10 cellular contexts compared by ENCODE assay signal in genomic region chr9:86350006-86350755, GRCh38. TPM values are rescaled to one million over a fixed set of nuclear protein-coding genes. Genes with fewer than 3 reads are reported as not detected.
DNase-seq lines count a peak whose midpoint lies in the region; ATAC-seq and TF ChIP-seq lines count a peak whose summit lies in the region.
"Had no signal": no experiment of that assay in that cellular context is flagged by ENCODE, and none has a peak within 500 bp of the region (broad histone marks: within the 10 kb centered on the region; RNA-seq: fewer than 3 reads in every experiment).

No MANE protein-coding gene starts in this region.

- peaks cover 15 to 40% of the 10 kb centered on the region in 2 experiments for H3K79me1 ChIP-seq in IMR-90 (ENCODE audit: low read depth in 1 of 2, low read length in 2 of 2)

- H2BK15ac ChIP-seq in IMR-90 (ENCODE audit: low read depth, low read length), result no peak overlapping the region

- TF ChIP-seq CTCF in left ventricle myocardium inferior (IDR thresholded peaks at IDR 0.05; ENCODE audit: borderline replicate concordance), result no peak
- no peak for TF ChIP-seq CTCF in IMR-90 (conservative IDR thresholded peaks at IDR 0.05; ENCODE audit: low read depth, low read length)

- H4K91ac ChIP-seq in IMR-90 (ENCODE audit: insufficient read depth, low read depth, low read length), result no peak overlapping the region

- no peak overlapping the region for H2AFZ ChIP-seq in IMR-90 (replicated peaks; ENCODE audit: low read length, poor library complexity)

- no peak overlapping the region for H2BK120ac ChIP-seq in IMR-90 (ENCODE audit: low read depth, low read length)

- ATAC-seq in right cardiac atrium (no peak), IMR-90 (ENCODE audit: low read depth) (no peak), HG02970 (IDR thresholded peaks at IDR 0.05; ENCODE audit: low FRiP score, unreplicated experiment) (no peak), GM19023 (IDR thresholded peaks at IDR 0.05; ENCODE audit: unreplicated experiment) (no peak)
- no peak for ATAC-seq in central memory CD8-positive, alpha-beta T cell (replicated peaks; ENCODE audit: extremely low read depth, poor library complexity, severe bottlenecking)

- H2AK9ac ChIP-seq in IMR-90 (replicated peaks; ENCODE audit: low read depth, low read length, poor library complexity), result no peak overlapping the region

- H3K23ac ChIP-seq in IMR-90 (ENCODE audit: low read depth, low read length), result no peak overlapping the region

- H4K8ac ChIP-seq in IMR-90 (ENCODE audit: low read depth in 2 of 2, low read length in 2 of 2), result no peak overlapping the region

- DNase-seq in left ventricle myocardium inferior (no peak), right cardiac atrium (no peak), IMR-90 (no peak), caudate nucleus (lab: John Stamatoyannopoulos, UW) (no peak), C1 segment of cervical spinal cord (lab: John Stamatoyannopoulos, UW) (no peak)
- DNase-seq in central memory CD8-positive, alpha-beta T cell (ENCODE audit: low spot score in 2 of 2), result no peak
- DNase-seq: activated effector memory CD4-positive, alpha-beta T cell treated with Interleukin-2 at 50 U/mL for 16 hours; DMS 273 treated with DMSO at 0.1 percent for 48 hours had no signal

- TF ChIP-seq RAD21 in IMR-90 (IDR thresholded peaks at IDR 0.05; ENCODE audit: low read length), result no peak

- H3K4me1 Mint-ChIP-seq in central memory CD8-positive, alpha-beta T cell, result peaks cover 67% of the 10 kb centered on the region

- H3K27me3 ChIP-seq in left ventricle myocardium inferior (ENCODE audit: low read depth) (no peaks in the 10 kb centered on the region), right cardiac atrium (ENCODE audit: control insufficient read depth, insufficient read depth) (no peaks in the 10 kb centered on the region), IMR-90 (ENCODE audit: control insufficient read depth, insufficient read depth, low read length) (no peaks in the 10 kb centered on the region)

- no peak overlapping the region for H2BK20ac ChIP-seq in IMR-90 (ENCODE audit: low read depth, low read length)

- no peak overlapping the region for H2AK5ac ChIP-seq in IMR-90 (ENCODE audit: low read depth, low read length)

- no peak overlapping the region for H4K5ac ChIP-seq in IMR-90 (ENCODE audit: low read depth, low read length)

- H3K27ac ChIP-seq in left ventricle myocardium inferior (replicated peaks) (no peak overlapping the region), right cardiac atrium (ENCODE audit: low read length) (no peak overlapping the region), IMR-90 (ENCODE audit: insufficient read depth, low read length) (no peak overlapping the region), caudate nucleus (ENCODE audit: low read depth, low read length) (no peak overlapping the region)

- peak overlapping the region; percentile 17; the same call in 1 of the 2 replicates for H3K4me2 ChIP-seq in IMR-90 (ENCODE audit: low read depth, low read length)

- H3K9me3 ChIP-seq in left ventricle myocardium inferior (replicated peaks) (no peaks in the 10 kb centered on the region), right cardiac atrium (ENCODE audit: control insufficient read depth, low read length) (no peaks in the 10 kb centered on the region), IMR-90 (ENCODE audit: control insufficient read depth, insufficient read depth, low read length) (no peaks in the 10 kb centered on the region)

- no peak overlapping the region for H3K9ac ChIP-seq in IMR-90 (ENCODE audit: low read depth, low read length)

- no peak overlapping the region for H2BK5ac ChIP-seq in IMR-90 (ENCODE audit: low read depth, low read length, poor library complexity, severe bottlenecking)

- POLR2A ChIA-PET in IMR-90 (lab: Charles Lee; ENCODE audit: unreplicated experiment), result no interaction called here

- no peak for TF ChIP-seq POLR2A in IMR-90 (IDR thresholded peaks at IDR 0.05; ENCODE audit: low read depth, low read length)

- dilution Hi-C loops in IMR-90 (cut with HindIII; ENCODE audit: low sequenced_read_pairs, unreplicated experiment), result no loop called here

- BruUV-seq in IMR-90 (replicated peaks; lab: Mats Ljungman, UMichigan), result no TSS peak

- H3K4me1 ChIP-seq in left ventricle myocardium inferior, result peaks cover 88% of the 10 kb centered on the region
- H3K4me1 ChIP-seq in right cardiac atrium (ENCODE audit: control insufficient read depth, insufficient read depth, low read length), result peaks cover 3% of the 10 kb centered on the region
- H3K4me1 ChIP-seq in IMR-90 (ENCODE audit: control insufficient read depth, insufficient read depth, low read length), result peaks cover 3% of the 10 kb centered on the region; the same call in 1 of the 2 replicates

- no peaks in the 10 kb centered on the region for H3K9me1 ChIP-seq in IMR-90 (ENCODE audit: insufficient read depth, low read length)

- no peak overlapping the region for H3K14ac ChIP-seq in IMR-90 (replicated peaks; ENCODE audit: low read depth, low read length)

- CTCF ChIA-PET in IMR-90 (lab: Yijun Ruan, JAX), result no interaction called here

- H3K36me3 ChIP-seq in left ventricle myocardium inferior (peaks cover 29% of the 10 kb centered on the region), IMR-90 (ENCODE audit: control insufficient read depth, insufficient read depth, low read length) (peaks cover 9% of the 10 kb centered on the region)

- no peaks in the 10 kb centered on the region for H3K27me3 Mint-ChIP-seq in central memory CD8-positive, alpha-beta T cell

- H3K9me3 Mint-ChIP-seq in central memory CD8-positive, alpha-beta T cell, result no peaks in the 10 kb centered on the region

- H3K4me3 ChIP-seq in left ventricle myocardium inferior, result peak overlapping the region; percentile 91
- H3K4me3 ChIP-seq in right cardiac atrium (ENCODE audit: low read length), result no peak overlapping the region
- H3K4me3 ChIP-seq in IMR-90 (ENCODE audit: insufficient read depth, low read depth, low read length), result no peak overlapping the region

- peak overlapping the region; percentile 93 for H3K4me3 Mint-ChIP-seq in central memory CD8-positive, alpha-beta T cell

- 85% methylated on average over 12 of the region's 12 CpGs for WGBS in right cardiac atrium
- 100% methylated on average over 2 of the region's 12 CpGs; no CpG with 5 or more reads in 1 of the 2 experiments for WGBS in IMR-90 (ENCODE audit: extremely low coverage in 2 of 2, insufficient read length in 1 of 2), 2 experiments

- H3K18ac ChIP-seq in IMR-90 (ENCODE audit: low read depth, low read length), result no peak overlapping the region

- intact Hi-C loops in left ventricle myocardium inferior (cut with micrococcal nuclease), result no loop called here
- intact Hi-C loops in right cardiac atrium (cut with DNase I), result no loop called here
- intact Hi-C loops in IMR-90 (cut with micrococcal nuclease), result no loop called here

- H3K56ac ChIP-seq in IMR-90 (ENCODE audit: extremely low read depth, insufficient read depth, low read length), result no peak overlapping the region

- peaks cover 5% of the 10 kb centered on the region; the same call in 1 of the 2 replicates for H4K20me1 ChIP-seq in IMR-90 (ENCODE audit: insufficient read depth, low read length)

- peaks cover 20% of the 10 kb centered on the region for H3K36me3 Mint-ChIP-seq in central memory CD8-positive, alpha-beta T cell (ENCODE audit: insufficient read depth)

- in situ Hi-C loops in IMR-90 (cut with MboI; ENCODE audit: low sequenced_read_pairs), result no loop called here

- no peak overlapping the region for H3K4ac ChIP-seq in IMR-90 (ENCODE audit: low read depth, low read length)

- no peak overlapping the region for H3K27ac Mint-ChIP-seq in central memory CD8-positive, alpha-beta T cell (ENCODE audit: low read depth)

TF ChIP-seq in IMR-90, 13 proteins besides CTCF, POLR2A, EP300 and RAD21:
- no peak for TF ChIP-seq CEBPB (IDR thresholded peaks at IDR 0.05; ENCODE audit: low read depth, low read length)
- no peak for TF ChIP-seq BHLHE40 (IDR thresholded peaks at IDR 0.05; ENCODE audit: low read depth, low read length)
- no peak for TF ChIP-seq SMC3 (IDR thresholded peaks at IDR 0.05; ENCODE audit: low read depth, low read length)
- TF ChIP-seq MXI1 (IDR thresholded peaks at IDR 0.05; ENCODE audit: borderline replicate concordance, low read depth, low read length), result no peak
- no peak for TF ChIP-seq NFE2L2 (IDR thresholded peaks at IDR 0.05; ENCODE audit: low read depth, low read length)
- no peak for TF ChIP-seq USF2 (IDR thresholded peaks at IDR 0.05; ENCODE audit: low read depth, low read length)
- TF ChIP-seq RFX5 (IDR thresholded peaks at IDR 0.05; ENCODE audit: low read depth, low read length), result no peak
- TF ChIP-seq MAZ (IDR thresholded peaks at IDR 0.05; ENCODE audit: borderline replicate concordance, low read depth, low read length), result no peak
- TF ChIP-seq CHD1 (IDR thresholded peaks at IDR 0.05; ENCODE audit: low read depth, low read length), result no peak
- TF ChIP-seq MAFK (IDR thresholded peaks at IDR 0.05; ENCODE audit: low read depth, low read length), result no peak
- TF ChIP-seq FOS (IDR thresholded peaks at IDR 0.05; ENCODE audit: low read depth, low read length), result no peak
- no peak for TF ChIP-seq ELK1 (IDR thresholded peaks at IDR 0.05; ENCODE audit: borderline replicate concordance, low read depth, low read length)

RNA-seq across cellular contexts. Expression of gene TUT7, which starts 4.0 kb away (rescaled TPM):
- total RNA-seq in left ventricle myocardium inferior, result 15.0 TPM
- total RNA-seq in right cardiac atrium, result 10 to 100 TPM; 11.8 to 17.0 (median 14.9) TPM
- polyA plus RNA-seq in right cardiac atrium, result 8.4 TPM
- total RNA-seq in IMR-90 (2012; rRNA removed), result 33.3 and 58.3 TPM in 2 replicates
- 13.3 and 14.4 TPM in 2 replicates for polyA plus RNA-seq in IMR-90 (2012; rRNA removed)
- 1.1 and 3.5 TPM in 2 replicates for polyA plus RNA-seq in IMR-90 (2012; cell fraction: cytosol; rRNA removed)
- polyA plus RNA-seq in IMR-90 (2012; cell fraction: nucleus; rRNA removed; ENCODE audit: low replicate concordance), result 1.2 and 18.6 TPM in 2 replicates
